Comparison of ENCODE assay signal across 1 cellular context in the genomic region with DNA sequence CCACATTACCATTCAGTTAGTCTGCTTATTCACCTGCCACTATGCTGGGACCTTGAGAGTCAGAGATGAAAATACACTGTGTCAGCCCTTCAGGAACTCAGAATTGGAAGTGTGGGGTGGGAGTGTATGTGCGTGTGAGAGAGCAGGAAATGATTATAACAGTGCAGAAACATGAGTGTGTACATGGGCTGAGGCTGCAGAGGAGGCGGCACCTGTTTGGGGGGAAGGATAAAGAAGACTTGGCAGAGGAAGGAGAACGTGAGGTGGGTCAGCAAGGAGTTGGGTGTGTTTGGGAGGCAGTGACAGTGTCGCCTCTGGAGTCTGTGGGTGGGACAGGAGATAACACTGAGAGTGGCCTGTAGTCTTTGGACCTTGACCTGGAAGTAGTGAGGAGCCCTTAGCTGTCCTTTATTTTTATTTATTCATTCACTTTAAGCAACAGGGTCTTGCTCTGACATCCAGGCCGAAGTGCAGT.
TF ChIP-seq lines count a peak whose summit lies in the region.

No MANE protein-coding gene starts in this region.

TF ChIP-seq in GM12878, 131 proteins besides CTCF, POLR2A, EP300 and RAD21:
- TF ChIP-seq CBX5 (IDR thresholded peaks at IDR 0.05; ENCODE audit: low read depth): no peak
- TF ChIP-seq SRF (IDR thresholded peaks at IDR 0.05; ENCODE audit: low read depth in 2 of 2, low read length in 2 of 2): no peak
- no peak for TF ChIP-seq HDAC6 (IDR thresholded peaks at IDR 0.05; ENCODE audit: unreplicated experiment)
- TF ChIP-seq SMAD5 (IDR thresholded peaks at IDR 0.05; ENCODE audit: low read depth): no peak
- TF ChIP-seq SPI1 (IDR thresholded peaks at IDR 0.05; ENCODE audit: borderline replicate concordance, insufficient read depth, low read depth, low read length): no peak
- TF ChIP-seq, protein P1, sequence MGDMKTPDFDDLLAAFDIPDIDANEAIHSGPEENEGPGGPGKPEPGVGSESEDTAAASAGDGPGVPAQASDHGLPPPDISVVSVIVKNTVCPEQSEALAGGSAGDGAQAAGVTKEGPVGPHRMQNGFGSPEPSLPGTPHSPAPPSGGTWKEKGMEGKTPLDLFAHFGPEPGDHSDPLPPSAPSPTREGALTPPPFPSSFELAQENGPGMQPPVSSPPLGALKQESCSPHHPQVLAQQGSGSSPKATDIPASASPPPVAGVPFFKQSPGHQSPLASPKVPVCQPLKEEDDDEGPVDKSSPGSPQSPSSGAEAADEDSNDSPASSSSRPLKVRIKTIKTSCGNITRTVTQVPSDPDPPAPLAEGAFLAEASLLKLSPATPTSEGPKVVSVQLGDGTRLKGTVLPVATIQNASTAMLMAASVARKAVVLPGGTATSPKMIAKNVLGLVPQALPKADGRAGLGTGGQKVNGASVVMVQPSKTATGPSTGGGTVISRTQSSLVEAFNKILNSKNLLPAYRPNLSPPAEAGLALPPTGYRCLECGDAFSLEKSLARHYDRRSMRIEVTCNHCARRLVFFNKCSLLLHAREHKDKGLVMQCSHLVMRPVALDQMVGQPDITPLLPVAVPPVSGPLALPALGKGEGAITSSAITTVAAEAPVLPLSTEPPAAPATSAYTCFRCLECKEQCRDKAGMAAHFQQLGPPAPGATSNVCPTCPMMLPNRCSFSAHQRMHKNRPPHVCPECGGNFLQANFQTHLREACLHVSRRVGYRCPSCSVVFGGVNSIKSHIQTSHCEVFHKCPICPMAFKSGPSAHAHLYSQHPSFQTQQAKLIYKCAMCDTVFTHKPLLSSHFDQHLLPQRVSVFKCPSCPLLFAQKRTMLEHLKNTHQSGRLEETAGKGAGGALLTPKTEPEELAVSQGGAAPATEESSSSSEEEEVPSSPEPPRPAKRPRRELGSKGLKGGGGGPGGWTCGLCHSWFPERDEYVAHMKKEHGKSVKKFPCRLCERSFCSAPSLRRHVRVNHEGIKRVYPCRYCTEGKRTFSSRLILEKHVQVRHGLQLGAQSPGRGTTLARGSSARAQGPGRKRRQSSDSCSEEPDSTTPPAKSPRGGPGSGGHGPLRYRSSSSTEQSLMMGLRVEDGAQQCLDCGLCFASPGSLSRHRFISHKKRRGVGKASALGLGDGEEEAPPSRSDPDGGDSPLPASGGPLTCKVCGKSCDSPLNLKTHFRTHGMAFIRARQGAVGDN (IDR thresholded peaks at IDR 0.05): no peak
- TF ChIP-seq CBFB (IDR thresholded peaks at IDR 0.05; ENCODE audit: low read depth): no peak
- no peak for TF ChIP-seq SREBF1 (IDR thresholded peaks at IDR 0.05; ENCODE audit: low read length)
- TF ChIP-seq MEF2A (IDR thresholded peaks at IDR 0.05; ENCODE audit: insufficient read depth, low read depth, low read length): no peak
- TF ChIP-seq, protein P2, sequence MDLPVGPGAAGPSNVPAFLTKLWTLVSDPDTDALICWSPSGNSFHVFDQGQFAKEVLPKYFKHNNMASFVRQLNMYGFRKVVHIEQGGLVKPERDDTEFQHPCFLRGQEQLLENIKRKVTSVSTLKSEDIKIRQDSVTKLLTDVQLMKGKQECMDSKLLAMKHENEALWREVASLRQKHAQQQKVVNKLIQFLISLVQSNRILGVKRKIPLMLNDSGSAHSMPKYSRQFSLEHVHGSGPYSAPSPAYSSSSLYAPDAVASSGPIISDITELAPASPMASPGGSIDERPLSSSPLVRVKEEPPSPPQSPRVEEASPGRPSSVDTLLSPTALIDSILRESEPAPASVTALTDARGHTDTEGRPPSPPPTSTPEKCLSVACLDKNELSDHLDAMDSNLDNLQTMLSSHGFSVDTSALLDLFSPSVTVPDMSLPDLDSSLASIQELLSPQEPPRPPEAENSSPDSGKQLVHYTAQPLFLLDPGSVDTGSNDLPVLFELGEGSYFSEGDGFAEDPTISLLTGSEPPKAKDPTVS (IDR thresholded peaks at IDR 0.05; ENCODE audit: low read depth, low read length): no peak
- no peak for TF ChIP-seq RUNX3 (IDR thresholded peaks at IDR 0.05; ENCODE audit: low read length)
- no peak for TF ChIP-seq ZNF384 (IDR thresholded peaks at IDR 0.05; ENCODE audit: borderline replicate concordance, low read depth, low read length)
- no peak for TF ChIP-seq HDAC2 (IDR thresholded peaks at IDR 0.05)
- TF ChIP-seq JUNB (IDR thresholded peaks at IDR 0.05): no peak
- TF ChIP-seq PML (IDR thresholded peaks at IDR 0.05; ENCODE audit: low read length): no peak
- no peak for TF ChIP-seq ZNF274 (IDR thresholded peaks at IDR 0.05; ENCODE audit: insufficient read depth, insufficient read length)
